In the genomic region with DNA sequence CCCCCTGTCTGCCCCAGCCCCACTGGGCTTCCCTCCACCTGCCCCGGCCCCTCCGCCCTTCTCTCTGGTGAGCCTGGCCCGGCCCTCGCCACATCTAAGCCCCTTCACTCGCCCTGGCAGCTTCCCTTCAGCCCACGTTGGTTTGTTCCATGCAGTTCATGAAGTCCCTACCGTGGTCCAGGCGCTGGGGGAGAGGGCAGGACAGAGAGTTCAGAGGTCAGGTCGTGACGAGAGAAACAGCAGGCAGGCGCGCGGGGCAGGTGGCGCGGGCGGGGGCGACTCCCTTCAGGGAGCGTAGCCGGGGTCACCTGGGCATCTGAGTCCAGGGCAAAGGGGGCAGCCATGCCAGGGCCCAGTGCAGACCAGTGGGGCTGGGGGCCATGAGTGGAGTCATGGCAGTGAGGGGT, we compare ENCODE assay signal across 1 cellular context.
A peak's percentile ranks its signal among the peaks of the same experiment; 100 is the strongest.
TF ChIP-seq lines count a peak whose summit lies in the region.

No MANE protein-coding gene starts in this region.

TF ChIP-seq in HEK293, 187 proteins besides CTCF, POLR2A, EP300 and RAD21:
- no peak for TF ChIP-seq ZNF596 (tag by site-specific recombination; IDR thresholded peaks at IDR 0.05)
- TF ChIP-seq, protein P1, sequence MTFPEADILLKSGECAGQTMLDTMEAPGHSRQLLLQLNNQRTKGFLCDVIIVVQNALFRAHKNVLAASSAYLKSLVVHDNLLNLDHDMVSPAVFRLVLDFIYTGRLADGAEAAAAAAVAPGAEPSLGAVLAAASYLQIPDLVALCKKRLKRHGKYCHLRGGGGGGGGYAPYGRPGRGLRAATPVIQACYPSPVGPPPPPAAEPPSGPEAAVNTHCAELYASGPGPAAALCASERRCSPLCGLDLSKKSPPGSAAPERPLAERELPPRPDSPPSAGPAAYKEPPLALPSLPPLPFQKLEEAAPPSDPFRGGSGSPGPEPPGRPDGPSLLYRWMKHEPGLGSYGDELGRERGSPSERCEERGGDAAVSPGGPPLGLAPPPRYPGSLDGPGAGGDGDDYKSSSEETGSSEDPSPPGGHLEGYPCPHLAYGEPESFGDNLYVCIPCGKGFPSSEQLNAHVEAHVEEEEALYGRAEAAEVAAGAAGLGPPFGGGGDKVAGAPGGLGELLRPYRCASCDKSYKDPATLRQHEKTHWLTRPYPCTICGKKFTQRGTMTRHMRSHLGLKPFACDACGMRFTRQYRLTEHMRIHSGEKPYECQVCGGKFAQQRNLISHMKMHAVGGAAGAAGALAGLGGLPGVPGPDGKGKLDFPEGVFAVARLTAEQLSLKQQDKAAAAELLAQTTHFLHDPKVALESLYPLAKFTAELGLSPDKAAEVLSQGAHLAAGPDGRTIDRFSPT (tag by site-specific recombination; IDR thresholded peaks at IDR 0.05): 0 out of 2 replicates have a peak, but pooled peaks have one; percentile 17
- no peak for TF ChIP-seq SETDB1 (IDR thresholded peaks at IDR 0.05; ENCODE audit: insufficient read length, low read length)
